In genomic region chr9:112332977-112333638, GRCh38 we compare ENCODE assay signal across 8 cellular contexts. TPM values are rescaled to one million over a fixed set of nuclear protein-coding genes. Genes with fewer than 3 reads are reported as not detected.
DNase-seq lines count a peak whose midpoint lies in the region; ATAC-seq and TF ChIP-seq lines count a peak whose summit lies in the region.

Gene PTBP3, minus strand, starts transcription at chr9:112333619. Its CDS starts 35,754 bp downstream, at chr9:112297865.

- peaks cover 2% of the 10 kb centered on the region for H3K9me3 Mint-ChIP-seq in activated CD4-positive, alpha-beta T cell treated with anti-CD3 and anti-CD28 coated beads for 36 hours (ENCODE audit: low read depth)

- H3K4me3 ChIP-seq in choroid plexus epithelial cell (ENCODE audit: low read depth, low read length): peak within 1 kb of the TSS; percentile 89

- DNase-seq in NK-92 treated with Interleukin-12 subunit alpha and Interleukin-12 subunit beta, amount 100 ng/mL, for 24 hours (lab: John Stamatoyannopoulos, UW): peak; percentile 65
- DNase-seq in NK-92 (lab: John Stamatoyannopoulos, UW; ENCODE audit: unreplicated experiment): no peak
- DNase-seq in NCI-H2107 treated with DMSO at 0.1 percent for 48 hours (lab: John Stamatoyannopoulos, UW; ENCODE audit: unreplicated experiment): peak; percentile 32
- peak; percentile 85 for DNase-seq in activated CD4-positive, alpha-beta T cell treated with anti-CD3 and anti-CD28 coated beads for 36 hours
- peak; percentile 69 for DNase-seq in choroid plexus epithelial cell (ENCODE audit: low read depth)
- DNase-seq in left colon: peak; percentile 86 to 89
- peak; percentile 78 to 81 for DNase-seq in stimulated activated CD4-positive, alpha-beta T cell treated with anti-CD3 and anti-CD28 coated beads, Interleukin-2, amount 100 ng/mL, for 24 hours

- CTCF ChIA-PET in activated CD4-positive, alpha-beta T cell treated with anti-CD3 and anti-CD28 coated beads for 36 hours (lab: Charles Lee): interaction anchor here (0.6 to 1.9 kb wide), 5 partner anchors 13 to 340 kb away, joined by 3 to 10 read pairs (median 4); partner anchors contain the start of gene HSDL2

- H3K4me3 Mint-ChIP-seq in activated CD4-positive, alpha-beta T cell treated with anti-CD3 and anti-CD28 coated beads for 36 hours: peak within 1 kb of the TSS; percentile 89

- no peaks in the 10 kb centered on the region for H3K36me3 Mint-ChIP-seq in activated CD4-positive, alpha-beta T cell treated with anti-CD3 and anti-CD28 coated beads for 36 hours (ENCODE audit: low read depth)

- POLR2A ChIA-PET in activated CD4-positive, alpha-beta T cell treated with anti-CD3 and anti-CD28 coated beads for 36 hours (lab: Charles Lee): interaction anchor here (0.6 to 2.1 kb wide), 6 partner anchors 12 to 436 kb away, joined by 3 to 7 read pairs (median 4); partner anchors contain the start of genes HSDL2 and UGCG

- H3K4me1 Mint-ChIP-seq in activated CD4-positive, alpha-beta T cell treated with anti-CD3 and anti-CD28 coated beads for 36 hours: peaks cover 38% of the 10 kb centered on the region

- H3K27ac Mint-ChIP-seq in activated CD4-positive, alpha-beta T cell treated with anti-CD3 and anti-CD28 coated beads for 36 hours: peak within 1 kb of the TSS; percentile 98

- H3K27me3 Mint-ChIP-seq in activated CD4-positive, alpha-beta T cell treated with anti-CD3 and anti-CD28 coated beads for 36 hours: no peaks in the 10 kb centered on the region

- TF ChIP-seq CTCF in choroid plexus epithelial cell (conservative IDR thresholded peaks at IDR 0.05; ENCODE audit: low read depth, low read length): no peak

- ATAC-seq in HG02938 (IDR thresholded peaks at IDR 0.05; ENCODE audit: unreplicated experiment) (peak; percentile 53), left colon (peak; percentile 72)
- peak; percentile 70 for ATAC-seq in activated CD4-positive, alpha-beta T cell treated with anti-CD3 and anti-CD28 coated beads for 36 hours

- intact Hi-C loops in activated CD4-positive, alpha-beta T cell treated with anti-CD3 and anti-CD28 coated beads for 36 hours (cut with DNase I, micrococcal nuclease): loop anchor here (1.0 to 5.0 kb wide), 20 partner anchors 22 to 888 kb away; partner anchors contain the start of genes INIP (in 2 of the 2), SUSD1 (in 2 of the 2), DNAJC25 (in 1 of the 2) and FKBP15 (in 1 of the 2)
- intact Hi-C loops in left colon (cut with DNase I, micrococcal nuclease): loop anchor here in 1 of 2 donors (5.0 kb wide), 1 partner anchor 49 kb away; the partner anchor contains the start of gene HSDL2

RNA-seq across cellular contexts. Expression of gene PTBP3, which starts in this region (rescaled TPM):
- total RNA-seq in activated CD4-positive, alpha-beta T cell treated with anti-CD3 and anti-CD28 coated beads for 36 hours: 100 to 1,000 TPM in 1 of 2 experiments, 10 to 100 TPM in 1; 98.9 to 176 TPM
- total RNA-seq in left colon: 100 to 1,000 TPM; 117 to 126 TPM
